ENCODE assay signal across 8 cellular contexts in the genomic region with DNA sequence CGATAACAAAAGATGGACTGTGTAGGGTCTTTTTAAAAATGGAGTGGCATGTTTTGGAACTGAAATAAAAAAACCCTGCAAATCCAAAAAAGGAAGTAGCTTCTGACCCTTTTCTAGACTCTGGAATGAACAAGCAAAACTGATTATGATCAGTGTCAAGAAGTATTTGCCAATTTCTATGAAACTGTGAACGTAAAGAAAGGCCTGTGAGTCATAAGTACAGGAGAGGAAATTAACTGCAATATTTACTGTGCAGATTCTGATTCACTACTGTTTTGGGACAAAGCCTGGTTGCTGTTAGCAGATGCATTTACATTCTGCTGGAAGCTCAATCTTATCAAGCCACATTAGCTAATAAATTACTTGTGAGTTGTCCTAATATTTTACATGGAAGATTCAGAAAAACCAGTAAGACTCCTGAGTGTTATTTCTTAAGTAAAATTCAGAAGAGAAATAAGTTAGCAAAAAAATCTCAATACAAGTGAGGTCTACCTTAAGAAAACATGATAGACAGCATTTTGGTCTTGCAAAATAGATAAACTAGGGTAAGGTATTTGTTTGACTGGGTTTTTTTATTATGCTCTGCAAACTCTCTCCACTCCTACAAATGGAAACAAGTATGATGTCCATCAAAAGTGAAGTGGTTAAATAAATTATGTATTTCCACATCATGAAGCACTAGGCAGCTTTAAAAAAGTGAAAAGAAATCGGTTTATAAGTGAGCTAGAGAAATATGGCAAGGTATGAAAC.
DNase-seq lines count a peak whose midpoint lies in the region; ATAC-seq and TF ChIP-seq lines count a peak whose summit lies in the region.

No MANE protein-coding gene starts in this region.

- TF ChIP-seq POLR2A in body of pancreas (IDR thresholded peaks at IDR 0.05): no peak
- TF ChIP-seq POLR2A in uterus (IDR thresholded peaks at IDR 0.05): no peak

- intact Hi-C loops in body of pancreas (cut with DNase I): no loop called here
- intact Hi-C loops in uterus (cut with DNase I; ENCODE audit: low total_unique reads): no loop called here

- 44 to 51% methylated on average over 3 of the region's 3 CpGs for WGBS in body of pancreas, 2 donors

- ATAC-seq in GM21423 (IDR thresholded peaks at IDR 0.05; ENCODE audit: unreplicated experiment): peak; percentile 78
- peak; percentile 63 for ATAC-seq in body of pancreas

- H3K27ac ChIP-seq in BLaER1 treated with 17β-estradiol and CSF1 and Interleukin-3, amounts not matched to agents 10 nM and 100 nM: peak overlapping the region in 5 of 11 experiments; percentile 41 to 73 (median 57); a peak in 10 of 22 replicates
- peak overlapping the region in 2 of 4 donors; percentile 2 to 72 for H3K27ac ChIP-seq in body of pancreas
- H3K27ac ChIP-seq in uterus: no peak overlapping the region

- H4K20me1 ChIP-seq in BLaER1 treated with 17β-estradiol and CSF1 and Interleukin-3, amounts not matched to agents 10 nM and 100 nM: peaks cover 0 to 58% (median 0%) of the 10 kb centered on the region in 11 experiments; a peak in 4 of 22 replicates

- no peak overlapping the region for H3K4me3 ChIP-seq in BLaER1 treated with 17β-estradiol and CSF1 and Interleukin-3, amounts not matched to agents 10 nM and 100 nM
- no peak overlapping the region for H3K4me3 ChIP-seq in body of pancreas
- H3K4me3 ChIP-seq in retinal pigment epithelial cell (ENCODE audit: low read length): no peak overlapping the region
- no peak overlapping the region for H3K4me3 ChIP-seq in uterus

- H3K9ac ChIP-seq in BLaER1 treated with 17β-estradiol and CSF1 and Interleukin-3, amounts not matched to agents 10 nM and 100 nM: peak overlapping the region in 2 of 11 experiments; percentile 33 to 43; a peak in 4 of 22 replicates

- H3K36me3 ChIP-seq in BLaER1 treated with 17β-estradiol and CSF1 and Interleukin-3, amounts not matched to agents 10 nM and 100 nM: peaks cover 81 to 100% (median 94%) of the 10 kb centered on the region in 11 experiments
- H3K36me3 ChIP-seq in body of pancreas (replicated peaks in 1 of 2; ENCODE audit: insufficient read depth in 1 of 2, low read depth in 2 of 2) (no peaks in the 10 kb centered on the region), uterus (no peaks in the 10 kb centered on the region)

- TF ChIP-seq CTCF in body of pancreas (IDR thresholded peaks at IDR 0.05) (no peak), retinal pigment epithelial cell (conservative IDR thresholded peaks at IDR 0.05; ENCODE audit: low read depth, low read length) (no peak), uterus (IDR thresholded peaks at IDR 0.05) (no peak)

- peak overlapping the region in 6 of 11 experiments; percentile 4 to 64 (median 50); a peak in 7 of 22 replicates for H3K4me2 ChIP-seq in BLaER1 treated with 17β-estradiol and CSF1 and Interleukin-3, amounts not matched to agents 10 nM and 100 nM

- no peaks in the 10 kb centered on the region for H3K27me3 ChIP-seq in BLaER1 treated with 17β-estradiol and CSF1 and Interleukin-3, amounts not matched to agents 10 nM and 100 nM
- H3K27me3 ChIP-seq in body of pancreas (no peaks in the 10 kb centered on the region), uterus (no peaks in the 10 kb centered on the region)

- no peaks in the 10 kb centered on the region for H3K9me3 ChIP-seq in BLaER1 treated with 17β-estradiol and CSF1 and Interleukin-3, amounts not matched to agents 10 nM and 100 nM (replicated peaks in 1 of 11)
- no peaks in the 10 kb centered on the region for H3K9me3 ChIP-seq in body of pancreas
- no peaks in the 10 kb centered on the region for H3K9me3 ChIP-seq in uterus

- H3K4me1 ChIP-seq in BLaER1 treated with 17β-estradiol and CSF1 and Interleukin-3, amounts not matched to agents 10 nM and 100 nM: peaks cover 0 to 58% (median 9%) of the 10 kb centered on the region in 10 experiments; a peak in 10 of 20 replicates
- H3K4me1 ChIP-seq in body of pancreas: peaks cover 8% of the 10 kb centered on the region
- no peaks in the 10 kb centered on the region for H3K4me1 ChIP-seq in uterus

- DNase-seq in LHCN-M2 (ENCODE audit: low read depth) (peak; percentile 45), body of pancreas (no peak), retinal pigment epithelial cell (ENCODE audit: low read depth) (peak; percentile 90), uterus (no peak), NCI-H1092 (lab: John Stamatoyannopoulos, UW) (no peak)
- no peak for DNase-seq in effector CD4-positive, alpha-beta T cell

Comparison
In these comparisons a context has a peak if more than half of its experiments do, and no peak if none do; other contexts are left out.
1. DNase-seq: peak in LHCN-M2 (single experiment) and retinal pigment epithelial cell (single experiment); none in body of pancreas (0 of 4), uterus (0 of 2), NCI-H1092 (single experiment) and effector CD4-positive, alpha-beta T cell (single experiment).